Comparison of ENCODE assay signal across 1 cellular context in genomic region chr11:5384335-5384734, GRCh38.
TF ChIP-seq lines count a peak whose summit lies in the region.

No MANE protein-coding gene starts in this region.

TF ChIP-seq in WTC11, 78 proteins besides CTCF, POLR2A, EP300 and RAD21 (continued from another document):
- TF ChIP-seq TEAD1 (CRISPR knock-in tag; IDR thresholded peaks at IDR 0.05) (no peak), NR1H2 (CRISPR knock-in tag; IDR thresholded peaks at IDR 0.05) (no peak), CREB1 (CRISPR knock-in tag; IDR thresholded peaks at IDR 0.05) (no peak), RELA (CRISPR knock-in tag; IDR thresholded peaks at IDR 0.05; ENCODE audit: borderline replicate concordance) (no peak), AR (CRISPR knock-in tag; IDR thresholded peaks at IDR 0.05) (no peak), ZNF396 (CRISPR knock-in tag; IDR thresholded peaks at IDR 0.05; ENCODE audit: borderline replicate concordance) (no peak), IRF2 (CRISPR knock-in tag; IDR thresholded peaks at IDR 0.05; ENCODE audit: borderline replicate concordance, low read depth) (no peak), AFF4 (CRISPR knock-in tag; IDR thresholded peaks at IDR 0.05; ENCODE audit: borderline replicate concordance) (no peak), FOXK1 (CRISPR knock-in tag; IDR thresholded peaks at IDR 0.05) (no peak), GRHL2 (CRISPR knock-in tag; IDR thresholded peaks at IDR 0.05; ENCODE audit: insufficient replicate concordance, severe bottlenecking) (no peak)
- TF ChIP-seq, protein P1, sequence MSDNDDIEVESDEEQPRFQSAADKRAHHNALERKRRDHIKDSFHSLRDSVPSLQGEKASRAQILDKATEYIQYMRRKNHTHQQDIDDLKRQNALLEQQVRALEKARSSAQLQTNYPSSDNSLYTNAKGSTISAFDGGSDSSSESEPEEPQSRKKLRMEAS (CRISPR knock-in tag; IDR thresholded peaks at IDR 0.05), result no peak
- TF ChIP-seq, protein P2, sequence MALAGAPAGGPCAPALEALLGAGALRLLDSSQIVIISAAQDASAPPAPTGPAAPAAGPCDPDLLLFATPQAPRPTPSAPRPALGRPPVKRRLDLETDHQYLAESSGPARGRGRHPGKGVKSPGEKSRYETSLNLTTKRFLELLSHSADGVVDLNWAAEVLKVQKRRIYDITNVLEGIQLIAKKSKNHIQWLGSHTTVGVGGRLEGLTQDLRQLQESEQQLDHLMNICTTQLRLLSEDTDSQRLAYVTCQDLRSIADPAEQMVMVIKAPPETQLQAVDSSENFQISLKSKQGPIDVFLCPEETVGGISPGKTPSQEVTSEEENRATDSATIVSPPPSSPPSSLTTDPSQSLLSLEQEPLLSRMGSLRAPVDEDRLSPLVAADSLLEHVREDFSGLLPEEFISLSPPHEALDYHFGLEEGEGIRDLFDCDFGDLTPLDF (CRISPR knock-in tag; IDR thresholded peaks at IDR 0.05), result no peak
